In the genomic region with DNA sequence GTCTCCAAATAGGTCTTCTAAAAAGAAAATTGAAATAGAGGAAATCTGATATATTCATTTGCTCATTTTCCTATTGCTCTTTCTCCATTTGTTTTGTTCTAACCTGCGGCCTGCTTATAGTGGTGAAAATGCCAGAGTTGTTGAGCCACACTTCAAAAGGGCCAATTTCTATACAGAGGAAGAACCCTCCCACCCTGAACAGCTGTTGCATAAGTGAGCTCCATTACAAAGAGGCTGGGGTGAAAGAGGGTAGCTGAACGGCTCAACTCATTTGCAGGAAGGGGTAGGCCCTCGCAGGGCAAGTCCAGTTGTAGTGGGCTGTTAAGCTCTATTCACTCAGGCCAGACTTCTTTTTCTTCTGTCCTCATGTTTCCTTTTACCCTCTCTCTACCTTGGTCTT, we compare ENCODE assay signal across 13 cellular contexts. TPM values are rescaled to one million over a fixed set of nuclear protein-coding genes. Genes with fewer than 3 reads are reported as not detected.
DNase-seq lines count a peak whose midpoint lies in the region; ATAC-seq and TF ChIP-seq lines count a peak whose summit lies in the region.
"Had no signal": no experiment of that assay in that cellular context is flagged by ENCODE, and none has a peak within 500 bp of the region (broad histone marks: within the 10 kb centered on the region; RNA-seq: fewer than 3 reads in every experiment).

No MANE protein-coding gene starts in this region.

- no peak overlapping the region for H3K14ac ChIP-seq in neuronal stem cell (ENCODE audit: low read length)

- H4K91ac ChIP-seq in neuronal stem cell (ENCODE audit: low read depth, low read length, poor library complexity): no peak overlapping the region

- H2BK120ac ChIP-seq in neuronal stem cell (ENCODE audit: low read depth, low read length): no peak overlapping the region

- H3K27ac ChIP-seq in HUES64 (ENCODE audit: low read depth, low read length) (0 out of 2 replicates have a peak overlapping the region, but pooled peaks have one; percentile 12), fibroblast of lung (ENCODE audit: insufficient read depth, low read length) (no peak overlapping the region), neuronal stem cell (replicated peaks; ENCODE audit: low read length) (no peak overlapping the region)
- H3K27ac ChIP-seq: esophagus squamous epithelium, sigmoid colon had no signal

- peak; percentile 15 for DNase-seq in NCI-H2227 treated with DMSO at 0.1 percent for 48 hours (lab: John Stamatoyannopoulos, UW)
- DNase-seq in fibroblast of lung (ENCODE audit: low read depth in 2 of 2): peak; percentile 44 to 74
- DNase-seq in neuronal stem cell (ENCODE audit: low spot score): peak; percentile 37
- DNase-seq in cortex of kidney (lab: John Stamatoyannopoulos, UW): no peak
- DNase-seq: activated CD8-positive, alpha-beta memory T cell treated with anti-CD3 and anti-CD28 coated beads, Interleukin-2, amount 50 U/mL, for 4 hours; esophagus squamous epithelium; left ventricle myocardium superior; NCI-H774; sigmoid colon; T1000 had no signal

- WGBS in HUES64: 30% methylated on average over 3 of the region's 3 CpGs
- WGBS in neuronal stem cell (ENCODE audit: extremely low coverage in 2 of 2, insufficient read length in 2 of 2, insufficient replicate concordance in 1 of 2), 2 donors: no CpG with 5 or more reads among the region's 3 CpGs

- H2BK12ac ChIP-seq in neuronal stem cell (ENCODE audit: low read length): no peak overlapping the region

- H3K79me1 ChIP-seq in neuronal stem cell (ENCODE audit: low read depth, low read length): no peaks in the 10 kb centered on the region

- H3K4me2 ChIP-seq in fibroblast of lung (ENCODE audit: extremely low read depth, insufficient read depth, low read length) (no peak overlapping the region), neuronal stem cell (ENCODE audit: insufficient read depth, low read length, poor library complexity, severe bottlenecking) (no peak overlapping the region)

- H3K4me1 ChIP-seq in HUES64 (ENCODE audit: insufficient read depth, low read length): peaks cover 16% of the 10 kb centered on the region
- no peaks in the 10 kb centered on the region for H3K4me1 ChIP-seq in fibroblast of lung (ENCODE audit: control insufficient read depth, extremely low read depth, insufficient read depth, low read length)
- H3K4me1 ChIP-seq in neuronal stem cell (ENCODE audit: control insufficient read depth in 2 of 2, insufficient read depth in 1 of 2, low read depth in 1 of 2, low read length in 2 of 2): peaks cover 6 to 11% of the 10 kb centered on the region in 2 donors

- H3K36me3 ChIP-seq in HUES64 (ENCODE audit: insufficient read depth, low read length) (no peaks in the 10 kb centered on the region), fibroblast of lung (ENCODE audit: control insufficient read depth, insufficient read depth, low read length) (no peaks in the 10 kb centered on the region), neuronal stem cell (replicated peaks in 1 of 2; ENCODE audit: control insufficient read depth in 2 of 2, insufficient read depth in 2 of 2, low read length in 2 of 2) (no peaks in the 10 kb centered on the region)
- H3K36me3 ChIP-seq: esophagus squamous epithelium, sigmoid colon had no signal

- H3K4ac ChIP-seq in neuronal stem cell (ENCODE audit: low read length): no peak overlapping the region

- no peak overlapping the region for H3K23ac ChIP-seq in neuronal stem cell (ENCODE audit: low read depth, low read length, poor library complexity)

- H2BK5ac ChIP-seq in neuronal stem cell (ENCODE audit: low read length): no peak overlapping the region

- H3K79me2 ChIP-seq in fibroblast of lung (ENCODE audit: control insufficient read depth, insufficient read depth, low read length): no peaks in the 10 kb centered on the region

- H3K27me3 ChIP-seq in HUES64 (ENCODE audit: insufficient read depth, low read length) (no peaks in the 10 kb centered on the region), fibroblast of lung (ENCODE audit: control insufficient read depth, insufficient read depth, low read length) (no peaks in the 10 kb centered on the region), neuronal stem cell (ENCODE audit: control insufficient read depth in 3 of 3, insufficient read depth in 3 of 3, low read depth in 1 of 3, low read length in 3 of 3) (no peaks in the 10 kb centered on the region)
- H3K27me3 ChIP-seq: esophagus squamous epithelium, sigmoid colon had no signal

- ATAC-seq in HG02610 (IDR thresholded peaks at IDR 0.05; ENCODE audit: unreplicated experiment) (no peak), HG02885 (IDR thresholded peaks at IDR 0.05; ENCODE audit: poor library complexity, unreplicated experiment) (no peak)

- H3K9me3 ChIP-seq in HUES64 (ENCODE audit: insufficient read depth, low read depth, low read length) (peaks cover 19% of the 10 kb centered on the region), fibroblast of lung (ENCODE audit: control insufficient read depth, insufficient read depth, low read depth, low read length) (no peaks in the 10 kb centered on the region), neuronal stem cell (replicated peaks in 1 of 2; ENCODE audit: control insufficient read depth in 2 of 2, insufficient read depth in 1 of 2, low read depth in 1 of 2, low read length in 2 of 2) (peaks cover 0 to 6% of the 10 kb centered on the region in 2 donors)
- H3K9me3 ChIP-seq: sigmoid colon had no signal

- H2AFZ ChIP-seq in fibroblast of lung (ENCODE audit: low read length) (no peak overlapping the region), neuronal stem cell (ENCODE audit: low read length) (peak overlapping the region; percentile 80)

- H3K18ac ChIP-seq in neuronal stem cell (ENCODE audit: low read length): no peak overlapping the region

- H3K4me3 ChIP-seq in HUES64 (ENCODE audit: low read length) (no peak overlapping the region), fibroblast of lung (replicated peaks in 1 of 4; ENCODE audit: control extremely low read depth in 1 of 4, insufficient read depth in 1 of 4, low read depth in 3 of 4, low read length in 4 of 4) (no peak overlapping the region), neuronal stem cell (ENCODE audit: low read length in 2 of 2) (peak overlapping the region in 1 of 2 donors; percentile 11)
- H3K4me3 ChIP-seq: esophagus squamous epithelium, sigmoid colon had no signal

- H4K20me1 ChIP-seq in fibroblast of lung (ENCODE audit: control insufficient read depth, extremely low read depth, insufficient read depth, low read length): no peaks in the 10 kb centered on the region

- no peak overlapping the region for H3K9ac ChIP-seq in HUES64 (ENCODE audit: low read depth, low read length)
- H3K9ac ChIP-seq in fibroblast of lung (ENCODE audit: insufficient read depth, low read length): no peak overlapping the region
- H3K9ac ChIP-seq in neuronal stem cell (ENCODE audit: low read depth, low read length, poor library complexity): no peak overlapping the region

- H2AK5ac ChIP-seq in neuronal stem cell (ENCODE audit: low read depth, low read length): no peak overlapping the region

- no peak overlapping the region for H2BK15ac ChIP-seq in neuronal stem cell (ENCODE audit: low read length)

- no peak for TF ChIP-seq CTCF in fibroblast of lung (conservative IDR thresholded peaks at IDR 0.05 in 1 of 2, IDR thresholded peaks at IDR 0.05 in 1 of 2; ENCODE audit: low read depth in 1 of 2, low read length in 2 of 2)

- no peak overlapping the region for H4K8ac ChIP-seq in neuronal stem cell (ENCODE audit: low read depth, low read length)

RNA-seq across cellular contexts. Expression of gene ADCY10, which starts 8.8 kb away (rescaled TPM):
- 0.15 TPM for polyA plus RNA-seq in HUES64 (2013, experiment 1 of 2)
- polyA plus RNA-seq in HUES64 (2013, experiment 2 of 2): not detected
- total RNA-seq in fibroblast of lung: under 0.01 and 0.17 TPM in 2 replicates
- polyA plus RNA-seq in fibroblast of lung: 0.09 TPM in 1 of 2 replicates, not detected in the other
- polyA plus RNA-seq in fibroblast of lung (2012): 0.09 TPM in 1 of 2 replicates, not detected in the other
- polyA minus RNA-seq in fibroblast of lung (ENCODE audit: low replicate concordance): 0.19 TPM in 1 of 2 replicates, not detected in the other
- polyA plus RNA-seq in neuronal stem cell (2013, experiment 1 of 2): 0.04 TPM
- polyA plus RNA-seq in neuronal stem cell (2013, experiment 2 of 2): 0.08 TPM
- total RNA-seq: esophagus squamous epithelium had no signal

RNA-seq across cellular contexts. Expression of gene DCAF6, which starts 31.3 kb away (rescaled TPM):
- polyA plus RNA-seq in HUES64 (2013, experiment 1 of 2): 9.1 TPM
- polyA plus RNA-seq in HUES64 (2013, experiment 2 of 2): 10.1 TPM
- total RNA-seq in fibroblast of lung: 64.4 and 71.1 TPM in 2 replicates
- polyA plus RNA-seq in fibroblast of lung: 89.9 and 143 TPM in 2 replicates
- polyA plus RNA-seq in fibroblast of lung (2012): 51.6 and 73.7 TPM in 2 replicates
- 14.1 and 18.7 TPM in 2 replicates for polyA minus RNA-seq in fibroblast of lung (ENCODE audit: low replicate concordance)
- polyA plus RNA-seq in neuronal stem cell (2013, experiment 1 of 2): 7.9 TPM
- polyA plus RNA-seq in neuronal stem cell (2013, experiment 2 of 2): 8.3 TPM

RNA-seq across cellular contexts. Expression of gene MPC2, which starts 31.7 kb away (rescaled TPM):
- 30.4 TPM for polyA plus RNA-seq in HUES64 (2013, experiment 1 of 2)
- polyA plus RNA-seq in HUES64 (2013, experiment 2 of 2): 32.3 TPM
- 32.1 and 35.2 TPM in 2 replicates for total RNA-seq in fibroblast of lung
- 52.6 and 58.7 TPM in 2 replicates for polyA plus RNA-seq in fibroblast of lung
- polyA plus RNA-seq in fibroblast of lung (2012): 69.8 and 74.8 TPM in 2 replicates
- polyA minus RNA-seq in fibroblast of lung (ENCODE audit: low replicate concordance): 2.5 and 5.3 TPM in 2 replicates
- polyA plus RNA-seq in neuronal stem cell (2013, experiment 1 of 2): 55.2 TPM
- 55.7 TPM for polyA plus RNA-seq in neuronal stem cell (2013, experiment 2 of 2)
